Comparison of ENCODE assay signal across 9 cellular contexts in the genomic region with DNA sequence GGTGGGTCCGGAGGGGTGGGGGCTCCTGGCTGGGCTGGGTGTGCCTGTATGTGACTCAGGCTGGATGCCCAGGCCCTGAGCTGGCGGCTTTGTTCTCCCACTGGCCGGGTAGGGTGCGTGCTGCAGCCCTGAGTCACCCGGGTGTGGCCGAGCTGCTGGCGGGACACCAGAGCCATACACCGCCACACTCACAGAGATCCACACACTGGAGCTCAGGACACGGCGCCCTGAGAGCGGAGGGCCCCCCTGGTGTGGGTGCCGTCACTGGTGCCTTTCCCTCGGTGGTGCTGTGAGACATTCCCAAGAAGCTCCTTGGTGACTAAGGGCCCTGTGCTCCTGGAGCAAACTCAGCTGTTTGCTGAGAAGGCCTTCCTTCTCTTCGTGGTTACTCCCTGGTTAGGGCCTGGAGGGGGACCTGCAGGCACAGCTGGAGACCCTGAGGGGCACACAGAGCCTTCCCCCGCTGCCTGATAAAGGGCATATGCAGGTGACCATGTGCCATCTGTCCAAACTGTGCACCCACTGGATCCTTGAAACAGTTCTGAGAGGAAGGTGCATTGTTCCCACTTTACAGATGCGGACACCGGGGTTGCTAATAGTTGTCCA. TPM values are rescaled to one million over a fixed set of nuclear protein-coding genes. Genes with fewer than 3 reads are reported as not detected.
DNase-seq lines count a peak whose midpoint lies in the region; ATAC-seq, FAIRE-seq and TF ChIP-seq lines count a peak whose summit lies in the region.
"Had no signal": no experiment of that assay in that cellular context is flagged by ENCODE, and none has a peak within 500 bp of the region (broad histone marks: within the 10 kb centered on the region; RNA-seq: fewer than 3 reads in every experiment).

No MANE protein-coding gene starts in this region.

- H3K4me1 ChIP-seq in HepG2 (ENCODE audit: insufficient read depth, low read length) = peaks cover 7% of the 10 kb centered on the region; the same call in 1 of the 2 replicates
- H3K4me1 ChIP-seq in uterus = peaks cover 0 to 4% of the 10 kb centered on the region in 2 donors

- H3K27me3 Mint-ChIP-seq in chondrocyte (ENCODE audit: low read depth) = no peaks in the 10 kb centered on the region

- POLR2A ChIA-PET in HepG2 (lab: Yijun Ruan, JAX) = interaction anchor here (1.2 kb wide), 1 partner anchor 846 kb away, joined by 3 read pairs; no protein-coding TSS in a partner anchor

- in situ Hi-C loops in HepG2 (cut with HindIII; ENCODE audit: extremely low pct_ligation_motif_present, low pct_unique_long_range_greater_than_20kb) = loop anchor here (5.0 to 25.0 kb wide), 4 partner anchors 180 to 840 kb away; no protein-coding TSS in a partner anchor

- no peaks in the 10 kb centered on the region for H3K9me3 Mint-ChIP-seq in chondrocyte (ENCODE audit: low read depth)
- H3K9me3 Mint-ChIP-seq: naive B cell had no signal

- H2AFZ ChIP-seq in HepG2 (ENCODE audit: low read length) = no peak overlapping the region

- peaks cover 1 to 9% of the 10 kb centered on the region in 2 experiments; a peak in 2 of 5 replicates for H3K27me3 ChIP-seq in HepG2 (ENCODE audit: control insufficient read depth in 1 of 2, insufficient read depth in 2 of 2, low read length in 2 of 2)
- no peaks in the 10 kb centered on the region for H3K27me3 ChIP-seq in uterus

- no peaks in the 10 kb centered on the region for H3K36me3 Mint-ChIP-seq in chondrocyte (ENCODE audit: low read depth)
- H3K36me3 Mint-ChIP-seq: naive B cell had no signal

- H3K27ac Mint-ChIP-seq in chondrocyte (ENCODE audit: unreplicated experiment) = peak overlapping the region; percentile 93
- H3K27ac Mint-ChIP-seq: naive B cell had no signal

- intact Hi-C loops in HepG2 (cut with micrococcal nuclease; ENCODE audit: unreplicated experiment) (no loop called here), uterus (cut with DNase I; ENCODE audit: low total_unique reads) (no loop called here)

- H3K27ac ChIP-seq in HepG2 (ENCODE audit: extremely low read length, insufficient read depth, low read length) = no peak overlapping the region
- peak overlapping the region; percentile 71 to 79 for H3K27ac ChIP-seq in uterus

- FAIRE-seq in HepG2 (lab: Jason Lieb, UNC) = no peak

- H3K4me3 ChIP-seq in HepG2 (replicated peaks in 1 of 3; ENCODE audit: insufficient read depth in 1 of 3, low read depth in 2 of 3, low read length in 3 of 3) = peak overlapping the region in 1 of 3 experiments; percentile 10; a peak in 1 of 6 replicates
- no peak overlapping the region for H3K4me3 ChIP-seq in uterus

- no peak overlapping the region for H3K9ac ChIP-seq in HepG2 (ENCODE audit: insufficient read depth, low read depth, low read length)

- TF ChIP-seq EP300 in HepG2 (IDR thresholded peaks at IDR 0.05; ENCODE audit: low read depth in 2 of 2, low read length in 2 of 2) (0 out of 4 replicates have a peak, but pooled peaks of 1 of the 2 experiments have one; percentile 8), HepG2 (CRISPR knock-in tag; IDR thresholded peaks at IDR 0.05; ENCODE audit: borderline replicate concordance) (no peak)

- no peaks in the 10 kb centered on the region for H3K36me3 ChIP-seq in HepG2 (replicated peaks in 1 of 2; ENCODE audit: control insufficient read depth in 1 of 2, insufficient read depth in 2 of 2, low read length in 2 of 2)
- H3K36me3 ChIP-seq in uterus = no peaks in the 10 kb centered on the region

- H3K4me2 ChIP-seq in HepG2 (ENCODE audit: low read depth, low read length) = peak overlapping the region; percentile 23; the same call in 1 of the 2 replicates

- BruUV-seq in HepG2 (replicated peaks; lab: Mats Ljungman, UMichigan) = no TSS peak

- TF ChIP-seq CTCF in chondrocyte (IDR thresholded peaks at IDR 0.05) (no peak), HepG2 (CRISPR knock-in tag; IDR thresholded peaks at IDR 0.05) (no peak), uterus (IDR thresholded peaks at IDR 0.05) (no peak)

- no peak for TF ChIP-seq RAD21 in HepG2 (CRISPR knock-in tag; IDR thresholded peaks at IDR 0.05)

- CTCF ChIA-PET in HepG2 (lab: Yijun Ruan, JAX; ENCODE audit: low intra/inter-chr PET ratio, low total read pairs) = no interaction called here

- ATAC-seq in HepG2 = peak; percentile 75
- ATAC-seq in GM19463 (IDR thresholded peaks at IDR 0.05; ENCODE audit: unreplicated experiment) = no peak

- H3K79me2 ChIP-seq in HepG2 (ENCODE audit: insufficient read depth, low read length) = no peaks in the 10 kb centered on the region

- no peaks in the 10 kb centered on the region for H4K20me1 ChIP-seq in HepG2 (ENCODE audit: insufficient read depth, low read length)

- DNase-seq in NCI-H748 (lab: John Stamatoyannopoulos, UW; ENCODE audit: unreplicated experiment) = peak; percentile 17
- DNase-seq in NCI-H748 treated with DMSO at 0.1 percent for 48 hours (lab: John Stamatoyannopoulos, UW) = no peak
- peak; percentile 99 for DNase-seq in chondrocyte (ENCODE audit: low spot score)
- peak; percentile 67 for DNase-seq in HepG2 (ENCODE audit: low spot score)
- DNase-seq in uterus = peak; percentile 78 to 87
- no peak for DNase-seq in activated gamma-delta T cell (lab: John Stamatoyannopoulos, UW)
- no peak for DNase-seq in NCI-H82 treated with DMSO at 0.1 percent for 48 hours (lab: John Stamatoyannopoulos, UW; ENCODE audit: unreplicated experiment)
- DNase-seq: naive B cell had no signal

- H3K9me3 ChIP-seq in HepG2 (ENCODE audit: low read length) (no peaks in the 10 kb centered on the region), uterus (no peaks in the 10 kb centered on the region)

- WGBS in HepG2 (ENCODE audit: low lambda C conversion rate) = no CpG with 5 or more reads among the region's 17 CpGs

- H3K4me3 Mint-ChIP-seq in chondrocyte (ENCODE audit: unreplicated experiment) = no peak overlapping the region
- H3K4me3 Mint-ChIP-seq: naive B cell had no signal

- TF ChIP-seq POLR2A in HepG2 (IDR thresholded peaks at IDR 0.05; ENCODE audit: insufficient read depth in 1 of 2, low read depth in 2 of 2, low read length in 2 of 2) = no peak
- peak in 1 of 2 donors; percentile 54 for TF ChIP-seq POLR2A in uterus (IDR thresholded peaks at IDR 0.05)

- peaks cover 70% of the 10 kb centered on the region for H3K4me1 Mint-ChIP-seq in chondrocyte (ENCODE audit: low read depth)

TF ChIP-seq in HepG2, 621 proteins besides CTCF, POLR2A, EP300 and RAD21 (continues in another document):
- TF ChIP-seq, protein P1, sequence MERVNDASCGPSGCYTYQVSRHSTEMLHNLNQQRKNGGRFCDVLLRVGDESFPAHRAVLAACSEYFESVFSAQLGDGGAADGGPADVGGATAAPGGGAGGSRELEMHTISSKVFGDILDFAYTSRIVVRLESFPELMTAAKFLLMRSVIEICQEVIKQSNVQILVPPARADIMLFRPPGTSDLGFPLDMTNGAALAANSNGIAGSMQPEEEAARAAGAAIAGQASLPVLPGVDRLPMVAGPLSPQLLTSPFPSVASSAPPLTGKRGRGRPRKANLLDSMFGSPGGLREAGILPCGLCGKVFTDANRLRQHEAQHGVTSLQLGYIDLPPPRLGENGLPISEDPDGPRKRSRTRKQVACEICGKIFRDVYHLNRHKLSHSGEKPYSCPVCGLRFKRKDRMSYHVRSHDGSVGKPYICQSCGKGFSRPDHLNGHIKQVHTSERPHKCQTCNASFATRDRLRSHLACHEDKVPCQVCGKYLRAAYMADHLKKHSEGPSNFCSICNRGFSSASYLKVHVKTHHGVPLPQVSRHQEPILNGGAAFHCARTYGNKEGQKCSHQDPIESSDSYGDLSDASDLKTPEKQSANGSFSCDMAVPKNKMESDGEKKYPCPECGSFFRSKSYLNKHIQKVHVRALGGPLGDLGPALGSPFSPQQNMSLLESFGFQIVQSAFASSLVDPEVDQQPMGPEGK (CRISPR knock-in tag; IDR thresholded peaks at IDR 0.05) = 0 out of 2 replicates have a peak, but pooled peaks have one; percentile 9

RNA-seq across cellular contexts. Expression of a gene that starts 44.3 kb away (rescaled TPM):
- total RNA-seq in chondrocyte (10.7 to 17.0 TPM (median 12.1 TPM) in 3 replicates), HepG2 (2016; rRNA removed; fragmentation: Illumina TruSeq; extraction: Trizol) (0.27 and 0.58 TPM in 2 replicates), uterus (1 to 10 TPM in 1 of 4 donors, not detected in 3; 1.1 TPM)
- total RNA-seq in HepG2 (2016; cell fraction: cytosol; rRNA removed; fragmentation: Illumina TruSeq; extraction: Trizol; ENCODE audit: low read depth) = 0.10 TPM in 1 of 2 replicates, not detected in the other
- total RNA-seq in HepG2 (2016; cell fraction: insoluble cytoplasmic fraction; rRNA removed; fragmentation: Illumina TruSeq; extraction: Trizol) = 0.37 and 0.39 TPM in 2 replicates
- total RNA-seq in HepG2 (2016; cell fraction: membrane; rRNA removed; fragmentation: Illumina TruSeq; extraction: Trizol) = 0.34 and 0.38 TPM in 2 replicates
- 0.41 and 0.53 TPM in 2 replicates for total RNA-seq in HepG2 (2016; cell fraction: nucleus; rRNA removed; fragmentation: Illumina TruSeq; extraction: Trizol)
- 0.53 and 0.76 TPM in 2 replicates for polyA plus RNA-seq in HepG2 (2011; rRNA removed)
- 0.43 and 0.69 TPM in 2 replicates for polyA plus RNA-seq in HepG2 (2011; cell fraction: cytosol; rRNA removed)
- polyA plus RNA-seq in HepG2 (2011; cell fraction: nucleus; rRNA removed) = 0.71 and 0.74 TPM in 2 replicates
- polyA plus RNA-seq in HepG2 (2012) = 0.08 and 0.25 TPM in 2 replicates
- polyA plus RNA-seq in HepG2 (2016; cell fraction: cytosol; fragmentation: Illumina TruSeq; extraction: Trizol; ENCODE audit: low read depth) = 0.09 and 0.11 TPM in 2 replicates
- polyA plus RNA-seq in HepG2 (2016; cell fraction: insoluble cytoplasmic fraction; fragmentation: Illumina TruSeq; extraction: Trizol; ENCODE audit: low read depth) = 0.62 and 0.85 TPM in 2 replicates
- 0.37 and 0.48 TPM in 2 replicates for polyA plus RNA-seq in HepG2 (2016; cell fraction: membrane; fragmentation: Illumina TruSeq; extraction: Trizol; ENCODE audit: low read depth)
- 0.92 and 1.2 TPM in 2 replicates for polyA plus RNA-seq in HepG2 (2016; cell fraction: nucleus; fragmentation: Illumina TruSeq; extraction: Trizol; ENCODE audit: insufficient read depth, low read depth)
- polyA minus RNA-seq in HepG2 (2011; rRNA and poly(A)+ RNA removed; ENCODE audit: low replicate concordance) = 1.4 and 134 TPM in 2 replicates
- 0.70 and 1.1 TPM in 2 replicates for polyA minus RNA-seq in HepG2 (2011; cell fraction: cytosol; rRNA and poly(A)+ RNA removed)
- 0.26 and 0.62 TPM in 2 replicates for polyA minus RNA-seq in HepG2 (2011; cell fraction: nucleus; rRNA and poly(A)+ RNA removed)

Comparison
In these comparisons a context has a peak if more than half of its experiments do, and no peak if none do; other contexts are left out.
1. DNase-seq: peak in NCI-H748 (single experiment), chondrocyte (single experiment), HepG2 (single experiment) and uterus (2 of 2); none in NCI-H748 treated with DMSO at 0.1 percent for 48 hours (single experiment), activated gamma-delta T cell (single experiment) and NCI-H82 treated with DMSO at 0.1 percent for 48 hours (single experiment).